Comparison of ENCODE assay signal across 17 cellular contexts in genomic region chr15:59994855-59995557, GRCh38. TPM values are rescaled to one million over a fixed set of nuclear protein-coding genes. Genes with fewer than 3 reads are reported as not detected.
DNase-seq lines count a peak whose midpoint lies in the region; ATAC-seq, FAIRE-seq and TF ChIP-seq lines count a peak whose summit lies in the region.
"Had no signal": no experiment of that assay in that cellular context is flagged by ENCODE, and none has a peak within 500 bp of the region (broad histone marks: within the 10 kb centered on the region; RNA-seq: fewer than 3 reads in every experiment).

No MANE protein-coding gene starts in this region.

- no peak overlapping the region for H3K4me3 ChIP-seq in A549
- H3K4me3 ChIP-seq in CD8-positive, alpha-beta memory T cell (ENCODE audit: low read length), result no peak overlapping the region
- H3K4me3 ChIP-seq in iPS-18a (ENCODE audit: low read length), result peak overlapping the region; percentile 88
- H3K4me3 ChIP-seq in colonic mucosa, result no peak overlapping the region
- H3K4me3 ChIP-seq: SJCRH30, skin epidermis, testis had no signal

- H3K9me3 ChIP-seq in A549, result no peaks in the 10 kb centered on the region
- H3K9me3 ChIP-seq in CD8-positive, alpha-beta memory T cell (ENCODE audit: low read length), result no peaks in the 10 kb centered on the region
- no peaks in the 10 kb centered on the region for H3K9me3 ChIP-seq in iPS-18a (ENCODE audit: control insufficient read depth, low read depth, low read length)
- H3K9me3 ChIP-seq in colonic mucosa, result no peaks in the 10 kb centered on the region
- H3K9me3 ChIP-seq: SJCRH30, testis had no signal

- H3K27ac Mint-ChIP-seq in CD8-positive, alpha-beta memory T cell, result peak overlapping the region in 4 of 8 donors; percentile 31 to 71 (median 57)
- no peak overlapping the region for H3K27ac Mint-ChIP-seq in activated CD4-positive, alpha-beta memory T cell treated with anti-CD3 and anti-CD28 coated beads for 36 hours
- H3K27ac Mint-ChIP-seq: activated B cell treated with CpG ODN at 0.5 μM for 24 hours; dendritic cell treated with granulocyte-macrophage colony-stimulating factor and Interleukin-4, amounts not matched to agents 40 ng/mL and 50 ng/mL, for 4 days had no signal

- H3K4me1 ChIP-seq in A549 (peaks cover 16% of the 10 kb centered on the region), iPS-18a (ENCODE audit: control insufficient read depth, low read depth, low read length) (peaks cover 49% of the 10 kb centered on the region), colonic mucosa (peaks cover 4% of the 10 kb centered on the region)
- peaks cover 22% of the 10 kb centered on the region for H3K4me1 ChIP-seq in CD8-positive, alpha-beta memory T cell (ENCODE audit: insufficient read depth, low read length)
- H3K4me1 ChIP-seq: testis had no signal

- no peak for TF ChIP-seq RAD21 in A549 (conservative IDR thresholded peaks at IDR 0.05 in 1 of 2, IDR thresholded peaks at IDR 0.05 in 1 of 2)

- H3K4me3 Mint-ChIP-seq in CD8-positive, alpha-beta memory T cell, result peak overlapping the region in 4 of 7 donors; percentile 12 to 32 (median 28)
- peak overlapping the region; percentile 4 for H3K4me3 Mint-ChIP-seq in activated CD4-positive, alpha-beta memory T cell treated with anti-CD3 and anti-CD28 coated beads for 36 hours
- H3K4me3 Mint-ChIP-seq: activated B cell treated with CpG ODN at 0.5 μM for 24 hours; dendritic cell treated with granulocyte-macrophage colony-stimulating factor and Interleukin-4, amounts not matched to agents 40 ng/mL and 50 ng/mL, for 4 days had no signal

- intact Hi-C loops in activated CD4-positive, alpha-beta memory T cell treated with anti-CD3 and anti-CD28 coated beads for 36 hours (cut with micrococcal nuclease), result loop anchor here (10.0 kb wide), 1 partner anchor 240 kb away; no protein-coding TSS in a partner anchor
- intact Hi-C loops in posterior vena cava (cut with DNase I), result loop anchor here in 1 of 2 donors (1.0 kb wide), 1 partner anchor 9 kb away; no protein-coding TSS in a partner anchor
- intact Hi-C loops in colonic mucosa (cut with DNase I), result no loop called here

- POLR2A ChIA-PET in A549 (lab: Yijun Ruan, JAX), result no interaction called here
- POLR2A ChIA-PET in CD8-positive, alpha-beta memory T cell (lab: Charles Lee), result interaction anchor here (1.0 kb wide), 1 partner anchor 9 kb away, joined by 6 read pairs; the partner anchor contains the start of gene FOXB1
- POLR2A ChIA-PET in activated CD4-positive, alpha-beta memory T cell treated with anti-CD3 and anti-CD28 coated beads for 36 hours (lab: Charles Lee), result no interaction called here

- H3K4me1 Mint-ChIP-seq in CD8-positive, alpha-beta memory T cell, result peaks cover 15 to 30% (median 28%) of the 10 kb centered on the region in 3 donors
- peaks cover 40% of the 10 kb centered on the region for H3K4me1 Mint-ChIP-seq in activated CD4-positive, alpha-beta memory T cell treated with anti-CD3 and anti-CD28 coated beads for 36 hours (ENCODE audit: low read depth)

- peak overlapping the region; percentile 39 for H3K9ac ChIP-seq in iPS-18a (ENCODE audit: low read length)
- H3K9ac ChIP-seq in colonic mucosa (ENCODE audit: low read depth in 2 of 2, low read length in 2 of 2), result no peak overlapping the region

- peak overlapping the region; percentile 17; the same call in 1 of the 3 replicates for H3K4me2 ChIP-seq in A549

- WGBS in A549 (ENCODE audit: missing lambda C conversion rate), result 20% methylated on average over 37 of the region's 43 CpGs

- no peak for FAIRE-seq in A549 (lab: Jason Lieb, UNC)

- ATAC-seq in A549, result peak; percentile 33 to 60; a peak in 4 of 6 replicates

- H3K36me3 Mint-ChIP-seq in CD8-positive, alpha-beta memory T cell, result no peaks in the 10 kb centered on the region
- no peaks in the 10 kb centered on the region for H3K36me3 Mint-ChIP-seq in activated CD4-positive, alpha-beta memory T cell treated with anti-CD3 and anti-CD28 coated beads for 36 hours

- H3K27me3 ChIP-seq in CD8-positive, alpha-beta memory T cell (ENCODE audit: insufficient read depth, low read length, poor library complexity, severe bottlenecking), result peaks cover 72% of the 10 kb centered on the region
- peaks cover 61% of the 10 kb centered on the region for H3K27me3 ChIP-seq in iPS-18a (ENCODE audit: control insufficient read depth, insufficient read depth, low read length)
- H3K27me3 ChIP-seq in colonic mucosa, result peaks cover 75% of the 10 kb centered on the region

- no peak for TF ChIP-seq CTCF in A549 (IDR thresholded peaks at IDR 0.05)
- no peak for TF ChIP-seq CTCF in colonic mucosa (IDR thresholded peaks at IDR 0.05)

- peaks cover 81 to 84% of the 10 kb centered on the region in 2 donors for H3K27me3 Mint-ChIP-seq in CD8-positive, alpha-beta memory T cell
- peaks cover 80% of the 10 kb centered on the region for H3K27me3 Mint-ChIP-seq in activated CD4-positive, alpha-beta memory T cell treated with anti-CD3 and anti-CD28 coated beads for 36 hours

- H3K27ac ChIP-seq in A549 (no peak overlapping the region), iPS-18a (ENCODE audit: low read length) (no peak overlapping the region), colonic mucosa (no peak overlapping the region)
- H3K27ac ChIP-seq in CD8-positive, alpha-beta memory T cell (ENCODE audit: low read depth, low read length), result no peak overlapping the region
- H3K27ac ChIP-seq: SJCRH30, skin epidermis, testis had no signal

- peaks cover 0 to 13% (median 12%) of the 10 kb centered on the region in 5 donors for H3K9me3 Mint-ChIP-seq in CD8-positive, alpha-beta memory T cell
- H3K9me3 Mint-ChIP-seq in activated CD4-positive, alpha-beta memory T cell treated with anti-CD3 and anti-CD28 coated beads for 36 hours, result no peaks in the 10 kb centered on the region
- H3K9me3 Mint-ChIP-seq: activated B cell treated with CpG ODN at 0.5 μM for 24 hours; dendritic cell treated with granulocyte-macrophage colony-stimulating factor and Interleukin-4, amounts not matched to agents 40 ng/mL and 50 ng/mL, for 4 days had no signal

- no peaks in the 10 kb centered on the region for H3K36me3 ChIP-seq in CD8-positive, alpha-beta memory T cell (ENCODE audit: insufficient read depth, low read length)
- no peaks in the 10 kb centered on the region for H3K36me3 ChIP-seq in iPS-18a (ENCODE audit: control insufficient read depth, low read depth, low read length)
- no peaks in the 10 kb centered on the region for H3K36me3 ChIP-seq in colonic mucosa
- H3K36me3 ChIP-seq: SJCRH30 had no signal

- TF ChIP-seq EP300 in A549 (IDR thresholded peaks at IDR 0.05), result no peak

- CTCF ChIA-PET in A549 (lab: Yijun Ruan, JAX), result no interaction called here
- CTCF ChIA-PET in CD8-positive, alpha-beta memory T cell (lab: Charles Lee), result no interaction called here
- CTCF ChIA-PET in activated CD4-positive, alpha-beta memory T cell treated with anti-CD3 and anti-CD28 coated beads for 36 hours (lab: Charles Lee), result interaction anchor here (1.0 to 4.1 kb wide), 6 partner anchors 10 to 271 kb away, joined by 3 to 34 read pairs (median 5); partner anchors contain the start of gene FOXB1

- DNase-seq in A549 (ENCODE audit: low read depth in 1 of 2, low spot score in 1 of 2) (no peak), NCI-H1417 treated with DMSO at 0.1 percent for 48 hours (lab: John Stamatoyannopoulos, UW) (no peak), activated gamma-delta T cell treated with Interleukin-2 at 50 U/mL for 16 hours (no peak), posterior vena cava (ENCODE audit: low spot score) (no peak), colonic mucosa (no peak)
- DNase-seq in CD8-positive, alpha-beta memory T cell, result no peak
- no peak for DNase-seq in activated CD4-positive, alpha-beta memory T cell treated with anti-CD3 and anti-CD28 coated beads for 36 hours
- DNase-seq: activated B cell treated with CpG ODN at 0.5 μM for 24 hours, C1 segment of cervical spinal cord, naive B cell, NCI-H146, SJCRH30, testis had no signal

- TF ChIP-seq POLR2A in A549 (IDR thresholded peaks at IDR 0.05; ENCODE audit: low read length), result no peak

TF ChIP-seq in A549, 52 proteins besides CTCF, POLR2A, EP300 and RAD21 (continues in another document):
- no peak for TF ChIP-seq ZFP36 (IDR thresholded peaks at IDR 0.05; ENCODE audit: borderline replicate concordance, partially characterized antibody)
- no peak for TF ChIP-seq HMGXB4 (CRISPR knock-in tag; IDR thresholded peaks at IDR 0.05; ENCODE audit: borderline replicate concordance)
- TF ChIP-seq MYC (IDR thresholded peaks at IDR 0.05; ENCODE audit: borderline replicate concordance, low read length), result no peak
- no peak for TF ChIP-seq MAFK (IDR thresholded peaks at IDR 0.05; ENCODE audit: partially characterized antibody)
- no peak for TF ChIP-seq PBX3 (IDR thresholded peaks at IDR 0.05)
- TF ChIP-seq TFCP2L1 (CRISPR knock-in tag; IDR thresholded peaks at IDR 0.05), result no peak

RNA-seq across cellular contexts. Expression of gene FOXB1, which starts 9.1 kb away (rescaled TPM):
- polyA plus RNA-seq in A549 (2011; rRNA removed), result not detected in 2 replicates
- not detected in 2 replicates for polyA plus RNA-seq in A549 (2012; cell fraction: cytosol; rRNA removed)
- not detected in 2 replicates for polyA plus RNA-seq in A549 (2012; cell fraction: nucleus; rRNA removed)
- polyA plus RNA-seq in A549 (2017; fragmentation: RNase III; extraction: RNeasy Plus Mini Kit Qiagen cat#74134 plus additional on column Dnase treatment), result not detected in 3 replicates
- not detected in 2 replicates for polyA minus RNA-seq in A549 (2011; rRNA and poly(A)+ RNA removed)
- under 1 TPM; 0.33 to 0.37 TPM for total RNA-seq in CD8-positive, alpha-beta memory T cell
- 0.10 TPM for polyA plus RNA-seq in CD8-positive, alpha-beta memory T cell
- total RNA-seq in activated CD4-positive, alpha-beta memory T cell treated with anti-CD3 and anti-CD28 coated beads for 36 hours, result 1 to 10 TPM; 1.5 to 2.0 TPM
- total RNA-seq in posterior vena cava, result not detected
- not detected for total RNA-seq in colonic mucosa
- total RNA-seq: activated B cell treated with CpG ODN at 0.5 μM for 24 hours, fibroblast of villous mesenchyme had no signal
